In the genomic region with DNA sequence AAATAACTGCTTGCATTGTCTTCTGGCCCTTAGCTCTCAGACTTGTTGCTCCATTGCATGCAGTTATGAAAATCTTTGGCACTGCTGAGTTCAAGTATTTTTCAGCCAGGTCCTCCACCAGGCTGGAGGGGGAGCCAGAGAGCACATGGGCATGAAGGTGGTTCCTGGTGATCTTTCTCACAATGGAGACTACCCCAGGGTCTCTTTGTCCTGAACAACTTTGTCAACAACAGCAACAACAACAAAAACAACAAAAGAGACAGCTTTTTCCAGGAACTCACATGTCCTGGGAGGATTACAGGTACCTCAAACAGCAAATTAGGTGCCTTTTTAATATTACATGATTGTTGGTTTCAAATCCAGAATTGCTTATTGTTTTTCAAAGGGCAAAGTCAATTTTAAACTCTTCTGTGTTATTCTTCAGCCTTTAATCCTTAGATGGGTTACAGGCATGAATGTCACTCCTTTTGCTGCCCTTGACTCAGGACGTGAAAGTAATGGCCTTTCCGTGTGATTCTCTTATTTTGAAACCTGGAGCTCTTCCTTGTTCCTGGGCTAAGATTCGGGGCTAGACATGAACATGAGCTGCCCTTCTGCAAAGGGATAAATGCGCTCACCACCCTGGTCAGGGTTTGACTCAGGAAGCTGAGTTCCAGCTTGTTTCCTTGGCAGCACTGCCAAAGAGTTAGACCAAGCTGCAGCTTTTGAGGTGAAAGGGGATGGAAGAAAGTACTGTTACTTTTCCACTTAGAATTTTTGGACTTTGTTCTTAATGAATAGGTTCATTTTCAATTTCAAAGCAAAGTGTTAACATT, we compare ENCODE assay signal across 8 cellular contexts. TPM values are rescaled to one million over a fixed set of nuclear protein-coding genes. Genes with fewer than 3 reads are reported as not detected.
DNase-seq lines count a peak whose midpoint lies in the region; ATAC-seq, FAIRE-seq and TF ChIP-seq lines count a peak whose summit lies in the region.

No MANE protein-coding gene starts in this region.

- H3K36me3 ChIP-seq in HCT116 (ENCODE audit: control insufficient read depth in 1 of 2, insufficient read depth in 2 of 2, low read length in 2 of 2) (no peaks in the 10 kb centered on the region), kidney (ENCODE audit: control insufficient read depth in 1 of 2, insufficient read depth in 2 of 2, low read length in 2 of 2) (no peaks in the 10 kb centered on the region)

- intact Hi-C loops in HCT116 (cut with micrococcal nuclease): no loop called here
- intact Hi-C loops in kidney (cut with DNase I): no loop called here

- RAD21 ChIA-PET in HCT116 (lab: Charles Lee; ENCODE audit: low non-redundant PET in 1 of 2, low total read pairs in 2 of 2, uncharacterized antibody in 2 of 2, unreplicated experiment in 2 of 2): no interaction called here

- H3K9me3 ChIP-seq in HCT116 (ENCODE audit: control insufficient read depth in 1 of 2, insufficient read depth in 1 of 2, low read depth in 1 of 2, low read length in 2 of 2) (no peaks in the 10 kb centered on the region), kidney (ENCODE audit: control insufficient read depth in 1 of 2, low read length in 2 of 2) (no peaks in the 10 kb centered on the region)

- H3K9me3 Mint-ChIP-seq in T-helper 1 cell treated with Interleukin-12 subunit alpha and Interleukin-12 subunit beta and Interleukin-4 antibody, amounts not matched to agents 30 μg/mL and 1 μg/mL, for 36 hours: no peaks in the 10 kb centered on the region
- peaks cover 2 to 11% (median 8%) of the 10 kb centered on the region in 5 experiments for H3K9me3 Mint-ChIP-seq in brain

- TSS peak; percentile 47 for BruUV-seq in HCT116 (replicated peaks; lab: Mats Ljungman, UMichigan)

- no peak for TF ChIP-seq POLR2A in HCT116 (IDR thresholded peaks at IDR 0.05; ENCODE audit: borderline replicate concordance, extremely low read depth, insufficient read depth, insufficient read length)

- H3K9ac ChIP-seq in HCT116 (ENCODE audit: low read length): no peak overlapping the region
- peak overlapping the region in 1 of 2 donors; percentile 33 for H3K9ac ChIP-seq in kidney (ENCODE audit: low read length in 2 of 2)

- POLR2A ChIA-PET in HCT116 (lab: Charles Lee): no interaction called here

- H3K27ac Mint-ChIP-seq in T-helper 1 cell treated with Interleukin-12 subunit alpha and Interleukin-12 subunit beta and Interleukin-4 antibody, amounts not matched to agents 30 μg/mL and 1 μg/mL, for 36 hours: peak overlapping the region; percentile 90
- peak overlapping the region in 1 of 5 experiments; percentile 71 for H3K27ac Mint-ChIP-seq in brain

- H3K27me3 ChIP-seq in HCT116 (ENCODE audit: insufficient read depth, low read length): no peaks in the 10 kb centered on the region

- no peaks in the 10 kb centered on the region for H3K9me2 ChIP-seq in HCT116 (ENCODE audit: insufficient read depth)

- H3K79me2 ChIP-seq in HCT116 (ENCODE audit: insufficient read depth, low read length): no peaks in the 10 kb centered on the region

- TF ChIP-seq CTCF in HCT116 (IDR thresholded peaks at IDR 0.05 in 2 of 3, conservative IDR thresholded peaks at IDR 0.05 in 1 of 3; ENCODE audit: borderline replicate concordance in 1 of 3, insufficient read depth in 1 of 3, low read depth in 2 of 3, low read length in 2 of 3): peak; percentile 24 to 90 (median 90); a peak in 5 of 6 replicates
- TF ChIP-seq CTCF in brain (conservative IDR thresholded peaks at IDR 0.05): peak; percentile 27 to 53
- no peak for TF ChIP-seq CTCF in kidney (IDR thresholded peaks at IDR 0.05; ENCODE audit: borderline replicate concordance, extremely low read depth, insufficient read depth)

- ATAC-seq in HCT116: peak; percentile 58

- no peak overlapping the region for H3K27ac ChIP-seq in HCT116 (ENCODE audit: low read depth, low read length)
- peak overlapping the region in 1 of 2 donors; percentile 21 for H3K27ac ChIP-seq in kidney (ENCODE audit: low read depth in 2 of 2, low read length in 2 of 2)

- CTCF ChIA-PET in HCT116 (lab: Charles Lee): interaction anchor here (0.8 to 1.6 kb wide), 4 partner anchors 9 to 194 kb away, joined by 3 to 6 read pairs (median 5); no protein-coding TSS in a partner anchor

- H3K4me1 ChIP-seq in HCT116 (ENCODE audit: control insufficient read depth in 1 of 2, insufficient read depth in 2 of 2, low read length in 2 of 2) (peaks cover 11 to 25% of the 10 kb centered on the region in 2 experiments), kidney (ENCODE audit: control insufficient read depth in 1 of 2, insufficient read depth in 1 of 2, low read depth in 1 of 2, low read length in 2 of 2) (peaks cover 0 to 15% of the 10 kb centered on the region in 2 donors)

- H4K20me1 ChIP-seq in HCT116 (ENCODE audit: insufficient read depth): no peaks in the 10 kb centered on the region

- H3K4me3 ChIP-seq in HCT116 (replicated peaks in 1 of 2; ENCODE audit: low read depth in 1 of 2, low read length in 2 of 2) (peak overlapping the region in 1 of 2 experiments; percentile 62; a peak in 2 of 4 replicates), kidney (ENCODE audit: low read length in 2 of 2) (peak overlapping the region; percentile 40 to 67)

- H3K4me2 ChIP-seq in HCT116 (ENCODE audit: low read length): peak overlapping the region; percentile 93

- peak; percentile 42; the same call in 1 of the 2 replicates for TF ChIP-seq RAD21 in HCT116 (IDR thresholded peaks at IDR 0.05; ENCODE audit: low read depth)

- H3K36me3 Mint-ChIP-seq in T-helper 1 cell treated with Interleukin-12 subunit alpha and Interleukin-12 subunit beta and Interleukin-4 antibody, amounts not matched to agents 30 μg/mL and 1 μg/mL, for 36 hours (ENCODE audit: low read depth): peaks cover 26% of the 10 kb centered on the region
- H3K36me3 Mint-ChIP-seq in brain: no peaks in the 10 kb centered on the region

- peaks cover 60% of the 10 kb centered on the region for H3K4me1 Mint-ChIP-seq in T-helper 1 cell treated with Interleukin-12 subunit alpha and Interleukin-12 subunit beta and Interleukin-4 antibody, amounts not matched to agents 30 μg/mL and 1 μg/mL, for 36 hours (ENCODE audit: low read depth)
- peaks cover 12% of the 10 kb centered on the region for H3K4me1 Mint-ChIP-seq in brain

- DNase-seq in AG08395 (ENCODE audit: low spot score) (peak; percentile 66), HCT116 (ENCODE audit: low read depth, low spot score) (peak; percentile 28), kidney (peak; percentile 35), SHP77 (lab: John Stamatoyannopoulos, UW) (no peak), hippocampal formation (lab: John Stamatoyannopoulos, UW) (no peak)
- DNase-seq in stimulated activated CD4-positive, alpha-beta T cell treated with anti-CD3 and anti-CD28 coated beads, Interleukin-4, amount 100 ng/mL, for 1 hour: peak; percentile 70

- peak overlapping the region; percentile 88 for H3K4me3 Mint-ChIP-seq in T-helper 1 cell treated with Interleukin-12 subunit alpha and Interleukin-12 subunit beta and Interleukin-4 antibody, amounts not matched to agents 30 μg/mL and 1 μg/mL, for 36 hours
- H3K4me3 Mint-ChIP-seq in brain: peak overlapping the region; percentile 75 to 88 (median 79)

- H2AFZ ChIP-seq in HCT116 (ENCODE audit: low read depth, low read length, poor library complexity, severe bottlenecking): no peak overlapping the region

- FAIRE-seq in kidney (lab: Jason Lieb, UNC): no peak

- H3K27me3 Mint-ChIP-seq in T-helper 1 cell treated with Interleukin-12 subunit alpha and Interleukin-12 subunit beta and Interleukin-4 antibody, amounts not matched to agents 30 μg/mL and 1 μg/mL, for 36 hours (ENCODE audit: low read depth): peaks cover 27% of the 10 kb centered on the region
- H3K27me3 Mint-ChIP-seq in brain: peaks cover 68% of the 10 kb centered on the region

TF ChIP-seq in HCT116, 20 proteins besides CTCF, POLR2A, EP300 and RAD21:
- TF ChIP-seq SIN3A (IDR thresholded peaks at IDR 0.05; ENCODE audit: low read depth) (no peak), CBX3 (IDR thresholded peaks at IDR 0.05; ENCODE audit: low read depth) (0 out of 2 replicates have a peak, but pooled peaks have one; percentile 24)
TF ChIP-seq in HCT116: peak in this region for 1.

RNA-seq across cellular contexts. Expression of gene RGCC, which starts 1.8 kb away (rescaled TPM):
- 3.2 TPM for total RNA-seq in HCT116 (2021; ENCODE audit: unreplicated experiment)
- 2.2 and 2.8 TPM in 2 replicates for polyA plus RNA-seq in HCT116 (2012)
- 86.0 TPM for polyA plus RNA-seq in brain (ENCODE audit: insufficient read depth, low read depth, low replicate concordance)
- 12.9 TPM for total RNA-seq in kidney
- polyA plus RNA-seq in kidney (ENCODE audit: insufficient read depth, low read depth, low replicate concordance): 40.9 TPM

Comparison
In these comparisons a context has a peak if more than half of its experiments do, and no peak if none do; other contexts are left out.
1. DNase-seq: peak in AG08395 (single experiment), HCT116 (single experiment), kidney (single experiment) and stimulated activated CD4-positive, alpha-beta T cell treated with anti-CD3 and anti-CD28 coated beads, Interleukin-4, amount 100 ng/mL, for 1 hour (single experiment); none in SHP77 (0 of 2) and hippocampal formation (0 of 2).